Comparison of ENCODE assay signal across 15 cellular contexts in the genomic region with DNA sequence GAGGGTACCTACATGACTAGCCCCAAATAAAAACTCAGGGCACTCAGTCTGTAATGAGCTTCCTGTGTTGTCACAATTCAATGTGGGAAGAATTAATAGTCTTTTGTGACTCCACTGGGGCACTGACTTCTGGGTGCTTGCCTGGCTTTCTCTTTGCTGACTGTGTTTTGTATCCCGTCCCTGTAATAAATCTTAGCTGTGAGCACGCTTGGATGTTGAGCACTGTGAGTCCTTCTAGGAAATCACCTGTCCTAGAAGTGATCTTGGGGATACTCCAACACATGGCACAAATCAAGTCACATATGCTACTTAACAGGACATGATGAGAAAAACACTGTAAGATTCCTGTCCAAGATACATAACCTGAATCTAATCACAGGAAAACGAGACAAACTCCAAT.
DNase-seq lines count a peak whose midpoint lies in the region; ATAC-seq and TF ChIP-seq lines count a peak whose summit lies in the region.
"Had no signal": no experiment of that assay in that cellular context is flagged by ENCODE, and none has a peak within 500 bp of the region (broad histone marks: within the 10 kb centered on the region; RNA-seq: fewer than 3 reads in every experiment).

No MANE protein-coding gene starts in this region.

- intact Hi-C loops in psoas muscle (cut with DNase I): no loop called here

- H3K4me3 Mint-ChIP-seq in activated T-cell treated with anti-CD3 and anti-CD28 coated beads, Interleukin-2, amount 50 U/mL, for 72 hours: no peak overlapping the region
- H3K4me3 Mint-ChIP-seq: CD8-positive, alpha-beta memory T cell; GM23338 had no signal

- H3K4me3 ChIP-seq in psoas muscle: no peak overlapping the region
- H3K4me3 ChIP-seq: BLaER1, GM12878, GM23338 had no signal

- no peak for ATAC-seq in activated T-cell treated with anti-CD3 and anti-CD28 coated beads, Interleukin-2, amount 50 U/mL, for 72 hours (replicated peaks in 1 of 2)
- peak in 3 of 4 donors; percentile 76 to 84 (median 79) for ATAC-seq in psoas muscle
- ATAC-seq in GM18520 (IDR thresholded peaks at IDR 0.05; ENCODE audit: unreplicated experiment): no peak
- ATAC-seq: GM12878, GM23338 had no signal

- peaks cover 15 to 39% of the 10 kb centered on the region in 2 donors for H3K36me3 Mint-ChIP-seq in activated T-cell treated with anti-CD3 and anti-CD28 coated beads, Interleukin-2, amount 50 U/mL, for 72 hours (ENCODE audit: insufficient read depth in 2 of 2)

- H3K27me3 Mint-ChIP-seq in activated T-cell treated with anti-CD3 and anti-CD28 coated beads, Interleukin-2, amount 50 U/mL, for 72 hours (ENCODE audit: low read depth): no peaks in the 10 kb centered on the region
- H3K27me3 Mint-ChIP-seq: CD8-positive, alpha-beta memory T cell had no signal

- no peaks in the 10 kb centered on the region for H3K27me3 ChIP-seq in psoas muscle (ENCODE audit: insufficient read depth in 3 of 3, low read length in 2 of 3)
- H3K27me3 ChIP-seq: BLaER1 had no signal

- H3K27ac Mint-ChIP-seq in activated T-cell treated with anti-CD3 and anti-CD28 coated beads, Interleukin-2, amount 50 U/mL, for 72 hours: peak overlapping the region; percentile 14
- H3K27ac Mint-ChIP-seq: CD8-positive, alpha-beta memory T cell; GM23338 had no signal

- H3K9me3 ChIP-seq in psoas muscle: no peaks in the 10 kb centered on the region
- H3K9me3 ChIP-seq: BLaER1 had no signal

- TF ChIP-seq CTCF in psoas muscle (IDR thresholded peaks at IDR 0.05): no peak

- 15 to 28% (median 16%) methylated on average over 3 of the region's 3 CpGs for WGBS in psoas muscle, 3 donors

- DNase-seq in activated T-cell treated with anti-CD3 and anti-CD28 coated beads, Interleukin-2, amount 50 U/mL, for 72 hours: no peak
- DNase-seq in activated T-cell treated with anti-CD3 and anti-CD28 coated beads, Interleukin-2, amount 50 U/mL, for 48 hours: no peak
- DNase-seq in globus pallidus (ENCODE audit: low spot score): peak; percentile 9
- DNase-seq in psoas muscle: no peak
- no peak for DNase-seq in SIG-M5 treated with dmso at 0.1 percent for 504 hours (lab: John Stamatoyannopoulos, UW; ENCODE audit: unreplicated experiment)
- no peak for DNase-seq in nucleus accumbens (lab: John Stamatoyannopoulos, UW)
- DNase-seq: 8988T; AML-193; CD8-positive, alpha-beta memory T cell; DMS53; H7 had no signal

- H3K27ac ChIP-seq in psoas muscle: no peak overlapping the region
- H3K27ac ChIP-seq: BLaER1 had no signal

- H3K9me3 Mint-ChIP-seq in activated T-cell treated with anti-CD3 and anti-CD28 coated beads, Interleukin-2, amount 50 U/mL, for 72 hours: no peaks in the 10 kb centered on the region
- H3K9me3 Mint-ChIP-seq: CD8-positive, alpha-beta memory T cell; GM23338 had no signal

- peaks cover 14% of the 10 kb centered on the region for H3K4me1 Mint-ChIP-seq in activated T-cell treated with anti-CD3 and anti-CD28 coated beads, Interleukin-2, amount 50 U/mL, for 72 hours (ENCODE audit: low read depth)
- H3K4me1 Mint-ChIP-seq: GM23338 had no signal

- peaks cover 2 to 19% of the 10 kb centered on the region in 2 donors for H3K36me3 ChIP-seq in psoas muscle (ENCODE audit: insufficient read depth in 1 of 2, low read depth in 1 of 2)

- no peaks in the 10 kb centered on the region for H3K4me1 ChIP-seq in psoas muscle
- H3K4me1 ChIP-seq: BLaER1 had no signal

Comparison
In these comparisons a context has a peak if more than half of its experiments do, and no peak if none do; other contexts are left out.
1. ATAC-seq: peak in psoas muscle (3 of 4); none in activated T-cell treated with anti-CD3 and anti-CD28 coated beads, Interleukin-2, amount 50 U/mL, for 72 hours (0 of 2) and GM18520 (single experiment).